17 cellular contexts compared by ENCODE assay signal in genomic region chr10:48811917-48812316, GRCh38.
DNase-seq lines count a peak whose midpoint lies in the region; ATAC-seq, FAIRE-seq and TF ChIP-seq lines count a peak whose summit lies in the region.
"Had no signal": no experiment of that assay in that cellular context is flagged by ENCODE, and none has a peak within 500 bp of the region (broad histone marks: within the 10 kb centered on the region; RNA-seq: fewer than 3 reads in every experiment).

No MANE protein-coding gene starts in this region.

- in situ Hi-C loops in mammary epithelial cell (cut with MboI; ENCODE audit: low sequenced_read_pairs in 2 of 2): no loop called here

- DNase-seq in mammary epithelial cell: no peak
- DNase-seq in breast epithelium (ENCODE audit: low spot score in 2 of 2): no peak
- DNase-seq in SJSA1 (ENCODE audit: low read depth in 1 of 2, low spot score in 2 of 2): peak in 1 of 2 experiments; percentile 47
- DNase-seq in keratinocyte (ENCODE audit: low read depth, low spot score): no peak
- DNase-seq in mucosa of descending colon: no peak
- no peak for DNase-seq in NCI-H146 treated with DMSO at 0.1 percent for 48 hours (lab: John Stamatoyannopoulos, UW; ENCODE audit: unreplicated experiment)
- DNase-seq in KG1 (lab: John Stamatoyannopoulos, UW): no peak
- DNase-seq: C1 segment of cervical spinal cord, DMS79 treated with DMSO at 0.1 percent for 48 hours, GF-D8, H9, KBM-7, NCI-H146, NCI-H510A treated with DMSO at 0.1 percent for 48 hours, NCI-H82 had no signal

- 33% methylated on average over 1 of the region's 4 CpGs for WGBS in mammary epithelial cell (ENCODE audit: low coverage, missing lambda C conversion rate)

- TF ChIP-seq CTCF in mammary epithelial cell (conservative IDR thresholded peaks at IDR 0.05 in 1 of 2, IDR thresholded peaks at IDR 0.05 in 1 of 2; ENCODE audit: extremely low read depth in 1 of 2, insufficient read depth in 1 of 2, low read depth in 1 of 2, low read length in 2 of 2) (no peak), breast epithelium (IDR thresholded peaks at IDR 0.05) (no peak), keratinocyte (optimal IDR thresholded peaks at IDR 0.05 in 1 of 3, IDR thresholded peaks at IDR 0.05 in 1 of 3, conservative IDR thresholded peaks at IDR 0.05 in 1 of 3; ENCODE audit: extremely low read depth in 1 of 3, insufficient read depth in 2 of 3, low read length in 3 of 3) (no peak), mucosa of descending colon (IDR thresholded peaks at IDR 0.05) (no peak)

- no peak for ATAC-seq in mucosa of descending colon
- no peak for ATAC-seq in GM19452 (IDR thresholded peaks at IDR 0.05; ENCODE audit: unreplicated experiment)

- no peak overlapping the region for H3K4me3 ChIP-seq in mammary epithelial cell (replicated peaks in 1 of 3; ENCODE audit: insufficient read depth in 1 of 3, low read depth in 2 of 3, low read length in 3 of 3)
- no peak overlapping the region for H3K4me3 ChIP-seq in breast epithelium
- no peak overlapping the region for H3K4me3 ChIP-seq in SJSA1
- H3K4me3 ChIP-seq in keratinocyte (ENCODE audit: control insufficient read depth in 2 of 3, extremely low read depth in 1 of 3, insufficient read depth in 2 of 3, low read depth in 1 of 3, low read length in 3 of 3): no peak overlapping the region
- no peak overlapping the region for H3K4me3 ChIP-seq in mucosa of descending colon
- H3K4me3 ChIP-seq: SK-N-MC had no signal

- H3K27me3 ChIP-seq in mammary epithelial cell (ENCODE audit: insufficient read depth, low read length): no peaks in the 10 kb centered on the region
- H3K27me3 ChIP-seq in breast epithelium: no peaks in the 10 kb centered on the region
- no peaks in the 10 kb centered on the region for H3K27me3 ChIP-seq in SJSA1 (replicated peaks)
- no peaks in the 10 kb centered on the region for H3K27me3 ChIP-seq in keratinocyte (ENCODE audit: control insufficient read depth, extremely low read depth, insufficient read depth, low read length)

- H3K9ac ChIP-seq in mammary epithelial cell (ENCODE audit: insufficient read depth, low read length): no peak overlapping the region
- no peak overlapping the region for H3K9ac ChIP-seq in keratinocyte (ENCODE audit: control insufficient read depth, extremely low read depth, insufficient read depth, low read length)

- no peaks in the 10 kb centered on the region for H3K9me3 ChIP-seq in mammary epithelial cell (replicated peaks; ENCODE audit: insufficient read depth, low read length)
- no peaks in the 10 kb centered on the region for H3K9me3 ChIP-seq in breast epithelium
- no peaks in the 10 kb centered on the region for H3K9me3 ChIP-seq in SJSA1 (replicated peaks)
- H3K9me3 ChIP-seq in keratinocyte (ENCODE audit: control insufficient read depth, low read depth, low read length): no peaks in the 10 kb centered on the region
- no peaks in the 10 kb centered on the region for H3K9me3 ChIP-seq in mucosa of descending colon

- H3K4me1 ChIP-seq in mammary epithelial cell (ENCODE audit: insufficient read depth, low read length) (peaks cover 13% of the 10 kb centered on the region), breast epithelium (no peaks in the 10 kb centered on the region), SJSA1 (replicated peaks) (peaks cover 19% of the 10 kb centered on the region), keratinocyte (ENCODE audit: control insufficient read depth, extremely low read depth, insufficient read depth, low read length) (peaks cover 25% of the 10 kb centered on the region), mucosa of descending colon (ENCODE audit: low read depth) (no peaks in the 10 kb centered on the region)

- H3K36me3 ChIP-seq in mammary epithelial cell (ENCODE audit: insufficient read depth, low read length) (no peaks in the 10 kb centered on the region), breast epithelium (no peaks in the 10 kb centered on the region), SJSA1 (no peaks in the 10 kb centered on the region), keratinocyte (ENCODE audit: control insufficient read depth in 2 of 2, extremely low read depth in 1 of 2, insufficient read depth in 2 of 2, low read length in 2 of 2) (no peaks in the 10 kb centered on the region), mucosa of descending colon (ENCODE audit: low read depth) (no peaks in the 10 kb centered on the region)

- H3K4me2 ChIP-seq in mammary epithelial cell (ENCODE audit: insufficient read depth, low read depth, low read length): no peak overlapping the region
- H3K4me2 ChIP-seq in keratinocyte (ENCODE audit: control insufficient read depth, extremely low read depth, insufficient read depth, low read depth, low read length): peak overlapping the region; percentile 3

- no peak for FAIRE-seq in keratinocyte (lab: Jason Lieb, UNC)

- H3K9me1 ChIP-seq in keratinocyte (ENCODE audit: control insufficient read depth, extremely low read depth, insufficient read depth, low read length): no peaks in the 10 kb centered on the region

- intact Hi-C loops in mammary epithelial cell (cut with micrococcal nuclease): no loop called here
- intact Hi-C loops in breast epithelium (cut with DNase I; ENCODE audit: low total_unique reads): no loop called here
- intact Hi-C loops in mucosa of descending colon (cut with DNase I, micrococcal nuclease): no loop called here

- H3K79me2 ChIP-seq in mammary epithelial cell (ENCODE audit: insufficient read depth, low read length) (no peaks in the 10 kb centered on the region), keratinocyte (ENCODE audit: control insufficient read depth, insufficient read depth, low read length) (no peaks in the 10 kb centered on the region)

- CTCF ChIA-PET in mammary epithelial cell (lab: Charles Lee; ENCODE audit: low non-redundant PET): no interaction called here

- H3K27ac ChIP-seq in mammary epithelial cell (ENCODE audit: insufficient read depth, low read depth, low read length): no peak overlapping the region
- no peak overlapping the region for H3K27ac ChIP-seq in breast epithelium
- H3K27ac ChIP-seq in SJSA1: peak overlapping the region; percentile 83
- H3K27ac ChIP-seq in keratinocyte (ENCODE audit: control insufficient read depth, insufficient read depth, low read length): peak overlapping the region; percentile 43
- H3K27ac ChIP-seq: SK-N-MC had no signal

- dilution Hi-C loops in mammary epithelial cell (cut with HindIII; ENCODE audit: low sequenced_read_pairs) (no loop called here), keratinocyte (cut with MboI; ENCODE audit: extremely low pct_ligation_motif_present, low sequenced_read_pairs) (no loop called here)

- no TSS peak for BruUV-seq in mammary epithelial cell (replicated peaks; lab: Mats Ljungman, UMichigan)

- H4K20me1 ChIP-seq in mammary epithelial cell (ENCODE audit: insufficient read depth, low read length) (no peaks in the 10 kb centered on the region), keratinocyte (ENCODE audit: control insufficient read depth, extremely low read depth, insufficient read depth, low read length) (no peaks in the 10 kb centered on the region)

- TF ChIP-seq POLR2A in breast epithelium (IDR thresholded peaks at IDR 0.05): no peak

- H2AFZ ChIP-seq in mammary epithelial cell (ENCODE audit: low read depth, low read length): peak overlapping the region; percentile 69
- H2AFZ ChIP-seq in keratinocyte (ENCODE audit: control insufficient read depth, low read length): peak overlapping the region; percentile 77

Comparison
In these comparisons a context has a peak if more than half of its experiments do, and no peak if none do; other contexts are left out.
1. H3K27ac ChIP-seq: peak in SJSA1 (single experiment) and keratinocyte (single experiment); none in mammary epithelial cell (single experiment) and breast epithelium (0 of 2).